7 cellular contexts compared by ENCODE assay signal in genomic region chr18:80029690-80030089, GRCh38.
"Had no signal": no experiment of that assay in that cellular context is flagged by ENCODE, and none has a peak within 500 bp of the region (broad histone marks: within the 10 kb centered on the region; RNA-seq: fewer than 3 reads in every experiment).

No MANE protein-coding gene starts in this region.

- DNase-seq: GOT3, H7, HCEC 1CT, IMR-90, Karpas-422, KBM-7 had no signal

- H3K4me2 ChIP-seq: KMS-11 had no signal

- H3K27ac ChIP-seq: KMS-11 had no signal
